ENCODE assay signal across 38 cellular contexts in genomic region chr16:28895609-28896008, GRCh38. TPM values are rescaled to one million over a fixed set of nuclear protein-coding genes. Genes with fewer than 3 reads are reported as not detected.
"Had no signal": no experiment of that assay in that cellular context is flagged by ENCODE, and none has a peak within 500 bp of the region (broad histone marks: within the 10 kb centered on the region; RNA-seq: fewer than 3 reads in every experiment).

No MANE protein-coding gene starts in this region.

- H3K36me3 ChIP-seq: MG63 had no signal

- H3K4me2 ChIP-seq: KMS-11 had no signal

- H3K27me3 ChIP-seq: MG63 had no signal

- H3K9ac ChIP-seq: KMS-11 had no signal

- H3K27ac ChIP-seq: KMS-11 had no signal

- DNase-seq: Karpas-422, Kasumi-1, MG63, MM.1S, MV-4-11, NCI-H1048, NCI-H1092, NCI-H1092 treated with DMSO at 0.1 percent for 48 hours, NCI-H1105, NCI-H1105 treated with DMSO at 0.1 percent for 48 hours, NCI-H1417, NCI-H1417 treated with DMSO at 0.1 percent for 48 hours, NCI-H1436, NCI-H1436 treated with DMSO at 0.1 percent for 48 hours, NCI-H146, NCI-H1694, NCI-H1694 treated with DMSO at 0.1 percent for 48 hours, NCI-H187, NCI-H187 treated with DMSO at 0.1 percent for 48 hours, NCI-H1930, NCI-H2029, NCI-H2029 treated with DMSO at 0.1 percent for 48 hours, NCI-H2081, NCI-H2081 treated with DMSO at 0.1 percent for 48 hours, NCI-H2107, NCI-H2171, NCI-H2171 treated with DMSO at 0.1 percent for 48 hours, NCI-H2227 treated with DMSO at 0.1 percent for 48 hours, NCI-H226, NCI-H345, NCI-H446, NCI-H446 treated with DMSO at 0.1 percent for 48 hours, NCI-H510A had no signal

- H3K4me3 ChIP-seq: MG63 had no signal

- H3K9me3 ChIP-seq: MG63 had no signal

RNA-seq across cellular contexts. Expression of gene ATP2A1, which starts 17.3 kb away (rescaled TPM):
- total RNA-seq: M059J had no signal

RNA-seq across cellular contexts. Expression of gene CD19, which starts 36.2 kb away (rescaled TPM):
- total RNA-seq: LHCN-M2, M059J, MCF 10A, NCI-H460 had no signal
